6 cellular contexts compared by ENCODE assay signal in the genomic region with DNA sequence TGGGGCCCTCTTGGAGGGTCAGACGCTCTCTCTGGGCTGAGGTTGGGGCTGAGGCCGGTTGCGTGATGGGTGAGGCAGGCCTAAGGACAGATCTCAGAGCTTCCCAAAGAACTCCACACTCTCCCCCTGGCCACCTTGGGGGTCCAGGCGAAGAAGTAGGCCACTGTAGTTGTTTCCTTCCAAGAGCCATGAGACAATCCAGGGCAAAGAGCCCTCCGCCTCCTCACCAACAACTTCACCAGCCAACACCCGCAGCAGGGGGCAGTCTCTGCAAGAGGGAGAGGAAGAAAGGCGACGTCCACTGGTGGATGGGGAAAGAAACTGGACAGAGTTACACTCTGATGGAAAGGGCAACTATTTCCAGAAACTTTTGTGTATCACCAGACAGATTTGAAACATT.
DNase-seq lines count a peak whose midpoint lies in the region; ATAC-seq and TF ChIP-seq lines count a peak whose summit lies in the region.

No MANE protein-coding gene starts in this region.

- no peaks in the 10 kb centered on the region; the same call in 1 of the 2 replicates for H3K36me3 ChIP-seq in GM06990 (ENCODE audit: control insufficient read depth, insufficient read depth, low read length)
- no peaks in the 10 kb centered on the region for H3K36me3 ChIP-seq in WERI-Rb-1

- DNase-seq in GM06990 (ENCODE audit: extremely low read depth, insufficient read length) (no peak), WERI-Rb-1 (peak; percentile 60), medulla oblongata (ENCODE audit: extremely low spot score) (peak; percentile 84), ecto neural progenitor cell (ENCODE audit: low spot score) (no peak)

- no peaks in the 10 kb centered on the region for H3K9me3 ChIP-seq in WERI-Rb-1 (ENCODE audit: severe bottlenecking)

- no peak overlapping the region for H3K27ac ChIP-seq in WERI-Rb-1

- H3K27me3 ChIP-seq in GM06990 (replicated peaks; ENCODE audit: control insufficient read depth, insufficient read depth, low read length) (no peaks in the 10 kb centered on the region), WERI-Rb-1 (ENCODE audit: insufficient read depth, low read depth, severe bottlenecking) (no peaks in the 10 kb centered on the region)

- TF ChIP-seq CTCF in GM06990 (IDR thresholded peaks at IDR 0.05; ENCODE audit: insufficient read depth, low read length, poor library complexity, severe bottlenecking) (peak; percentile 14), WERI-Rb-1 (IDR thresholded peaks at IDR 0.05; ENCODE audit: low read depth, low read length) (peak; percentile 42)

- no peak overlapping the region for H3K4me3 ChIP-seq in GM06990 (replicated peaks; ENCODE audit: low read depth, low read length)
- H3K4me3 ChIP-seq in WERI-Rb-1 (ENCODE audit: low read depth, low read length), result no peak overlapping the region

- ATAC-seq in GM19397 (IDR thresholded peaks at IDR 0.05; ENCODE audit: unreplicated experiment), result no peak
- ATAC-seq in activated CD4-positive, CD25-positive, alpha-beta regulatory T cell treated with anti-CD3 and anti-CD28 coated beads, Interleukin-2, amount 50 U/mL, for 24 hours, result no peak

Comparison
In these comparisons a context has a peak if more than half of its experiments do, and no peak if none do; other contexts are left out.
1. DNase-seq: peak in WERI-Rb-1 (single experiment) and medulla oblongata (single experiment); none in GM06990 (single experiment) and ecto neural progenitor cell (single experiment).